25 cellular contexts compared by ENCODE assay signal in the genomic region with DNA sequence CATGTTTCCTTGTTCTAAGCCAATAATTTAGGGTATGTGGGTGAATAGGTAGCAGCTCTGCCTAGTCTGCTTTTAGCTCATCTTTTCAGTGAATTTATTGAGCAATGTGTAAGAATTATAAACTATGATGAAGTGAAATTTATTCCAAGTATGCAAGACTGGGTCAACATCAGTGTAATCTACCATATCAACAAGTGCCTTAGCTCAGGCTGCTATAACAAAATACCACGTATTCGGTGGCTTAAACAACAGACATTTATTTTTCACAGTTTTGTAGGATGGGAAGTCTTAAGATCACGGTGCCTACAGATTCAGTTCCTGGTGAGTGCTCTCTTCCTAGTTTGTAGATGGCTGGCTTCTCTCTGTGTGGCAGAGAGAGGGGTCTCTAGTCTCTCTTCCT.
"Had no signal": no experiment of that assay in that cellular context is flagged by ENCODE, and none has a peak within 500 bp of the region (broad histone marks: within the 10 kb centered on the region; RNA-seq: fewer than 3 reads in every experiment).

No MANE protein-coding gene starts in this region.

- H3K27me3 ChIP-seq: gastrocnemius medialis, ovary, sigmoid colon, vagina had no signal

- FAIRE-seq: endometrium, keratinocyte had no signal

- H3K4me3 ChIP-seq: coronary artery, gastrocnemius medialis, lung, ovary, psoas muscle, sigmoid colon, vagina had no signal

- H3K36me3 ChIP-seq: gastrocnemius medialis, ovary, sigmoid colon, vagina had no signal

- H3K4me1 ChIP-seq: gastrocnemius medialis, psoas muscle, sigmoid colon, vagina had no signal

- H3K27me3 Mint-ChIP-seq: stimulated activated naive B cell treated with anti-CD40 and anti-IgM and Interleukin-4, amounts not matched to agents 10 μg/mL and 1 μg/mL and 100 μg/mL, for 72 hours; stimulated activated naive CD8-positive, alpha-beta T cell treated with anti-CD3 and anti-CD28 coated beads, Interleukin-15, Interleukin-2, amounts not matched to agents 100 ng/mL and 50 ng/mL, for 24 hours had no signal

- H3K4me3 Mint-ChIP-seq: memory B cell; naive thymus-derived CD4-positive, alpha-beta T cell; nephron; stimulated activated naive B cell treated with anti-CD40 and anti-IgM and Interleukin-4, amounts not matched to agents 10 μg/mL and 1 μg/mL and 100 μg/mL, for 72 hours; stimulated activated naive CD8-positive, alpha-beta T cell treated with anti-CD3 and anti-CD28 coated beads, Interleukin-15, Interleukin-2, amounts not matched to agents 100 ng/mL and 50 ng/mL, for 24 hours had no signal

- H3K4me1 Mint-ChIP-seq: nephron had no signal

- H3K9me3 ChIP-seq: gastrocnemius medialis, ovary, psoas muscle, sigmoid colon, vagina had no signal

- H3K27ac Mint-ChIP-seq: memory B cell; naive thymus-derived CD4-positive, alpha-beta T cell; stimulated activated naive B cell treated with anti-CD40 and anti-IgM and Interleukin-4, amounts not matched to agents 10 μg/mL and 1 μg/mL and 100 μg/mL, for 72 hours; stimulated activated naive CD8-positive, alpha-beta T cell treated with anti-CD3 and anti-CD28 coated beads, Interleukin-15, Interleukin-2, amounts not matched to agents 100 ng/mL and 50 ng/mL, for 24 hours had no signal

- H3K9me3 Mint-ChIP-seq: memory B cell; naive thymus-derived CD4-positive, alpha-beta T cell; nephron; stimulated activated naive B cell treated with anti-CD40 and anti-IgM and Interleukin-4, amounts not matched to agents 10 μg/mL and 1 μg/mL and 100 μg/mL, for 72 hours; stimulated activated naive CD8-positive, alpha-beta T cell treated with anti-CD3 and anti-CD28 coated beads, Interleukin-15, Interleukin-2, amounts not matched to agents 100 ng/mL and 50 ng/mL, for 24 hours had no signal

- H3K27ac ChIP-seq: gastrocnemius medialis, ovary, psoas muscle, sigmoid colon, vagina had no signal

- ATAC-seq: gastrocnemius medialis; left ventricle myocardium superior; naive thymus-derived CD4-positive, alpha-beta T cell; psoas muscle; right cardiac atrium; stimulated activated naive B cell treated with anti-CD40 and anti-IgM and Interleukin-4, amounts not matched to agents 10 μg/mL and 1 μg/mL and 100 μg/mL, for 72 hours had no signal

- DNase-seq: dermis blood vessel endothelial cell; effector memory CD4-positive, alpha-beta T cell; erythroblast; gastrocnemius medialis; head of caudate nucleus; left ventricle myocardium superior; midbrain; naive thymus-derived CD4-positive, alpha-beta T cell; nucleus accumbens; ovary; posterior cingulate gyrus; psoas muscle; right cardiac atrium; sigmoid colon; stimulated activated CD4-positive, alpha-beta T cell treated with anti-CD3 and anti-CD28 coated beads, Interleukin-15, amount 100 ng/mL, for 24 hours; stimulated activated CD4-positive, alpha-beta T cell treated with anti-CD3 and anti-CD28 coated beads, Interleukin-2, amount 100 ng/mL, for 48 hours; stimulated activated naive B cell treated with anti-CD40 and anti-IgM and Interleukin-4, amounts not matched to agents 10 μg/mL and 1 μg/mL and 100 μg/mL, for 72 hours had no signal
